10 cellular contexts compared by ENCODE assay signal in the genomic region with DNA sequence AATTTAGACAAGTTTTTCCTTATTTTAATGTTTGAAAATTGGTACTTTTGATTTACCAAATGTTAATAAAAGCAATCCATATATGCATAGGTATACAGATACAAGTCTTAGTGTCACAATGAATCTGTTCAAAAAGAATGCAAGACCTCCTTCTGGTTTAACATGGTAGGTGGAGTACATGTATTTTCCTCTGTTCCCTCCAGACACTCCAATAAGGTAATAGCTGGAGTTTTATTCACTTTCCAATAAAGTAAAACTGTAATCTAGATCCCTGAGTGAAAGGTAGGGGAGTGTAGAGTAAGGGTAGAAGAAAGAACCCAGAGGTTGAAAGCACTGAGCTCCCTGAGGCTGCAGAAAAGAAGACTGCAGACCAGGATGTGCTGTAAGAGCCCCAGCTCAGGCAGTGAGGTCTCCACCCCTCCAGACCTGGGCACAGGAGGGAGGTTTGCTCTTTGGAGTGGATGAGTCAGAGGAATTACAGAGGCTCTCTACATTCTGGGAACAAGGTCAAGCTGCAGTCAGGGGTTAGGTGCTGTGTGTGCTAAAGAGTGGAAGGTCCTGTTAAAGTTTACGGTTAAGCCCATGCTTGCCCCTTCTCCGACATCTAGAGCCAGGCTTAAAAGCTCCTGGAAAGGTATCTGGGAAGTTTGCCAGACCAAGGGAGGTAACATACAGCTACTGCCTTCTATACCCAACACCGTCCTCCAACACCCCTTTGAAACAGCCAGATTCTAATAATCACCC. TPM values are rescaled to one million over a fixed set of nuclear protein-coding genes. Genes with fewer than 3 reads are reported as not detected.
A peak's percentile ranks its signal among the peaks of the same experiment; 100 is the strongest.
DNase-seq lines count a peak whose midpoint lies in the region; ATAC-seq and TF ChIP-seq lines count a peak whose summit lies in the region.
"Had no signal": no experiment of that assay in that cellular context is flagged by ENCODE, and none has a peak within 500 bp of the region (broad histone marks: within the 10 kb centered on the region; RNA-seq: fewer than 3 reads in every experiment).

No MANE protein-coding gene starts in this region.

- H3K27ac Mint-ChIP-seq in progenitor cell of endocrine pancreas = peak overlapping the region; percentile 84

- ATAC-seq in GM19328 (IDR thresholded peaks at IDR 0.05; ENCODE audit: unreplicated experiment) = no peak

- no peak overlapping the region for H3K4me3 Mint-ChIP-seq in progenitor cell of endocrine pancreas (ENCODE audit: low read depth)

- no peaks in the 10 kb centered on the region for H3K27me3 Mint-ChIP-seq in progenitor cell of endocrine pancreas

- TF ChIP-seq CTCF in epithelial cell of proximal tubule (conservative IDR thresholded peaks at IDR 0.05; ENCODE audit: low read depth, low read length) (no peak), progenitor cell of endocrine pancreas (IDR thresholded peaks at IDR 0.05; ENCODE audit: unreplicated experiment) (no peak)

- peak; percentile 42 for DNase-seq in H4 (ENCODE audit: low spot score)
- peak; percentile 59 for DNase-seq in NCI-H460 (ENCODE audit: extremely low read depth, low read depth)
- peak; percentile 72 for DNase-seq in epithelial cell of proximal tubule (ENCODE audit: low read depth)
- no peak for DNase-seq in progenitor cell of endocrine pancreas (ENCODE audit: low spot score, unreplicated experiment)
- DNase-seq in caudate nucleus (lab: John Stamatoyannopoulos, UW) = no peak
- DNase-seq in head of caudate nucleus = no peak
- DNase-seq: heart right ventricle, NCI-H1417 treated with DMSO at 0.1 percent for 48 hours, T-helper 2 cell had no signal

- H3K4me1 Mint-ChIP-seq in progenitor cell of endocrine pancreas (ENCODE audit: low read depth) = peaks cover 8% of the 10 kb centered on the region

- intact Hi-C loops in head of caudate nucleus (cut with DNase I) = no loop called here

- H3K9me3 Mint-ChIP-seq in progenitor cell of endocrine pancreas (ENCODE audit: low read depth) = peaks cover 16% of the 10 kb centered on the region

- peak overlapping the region; percentile 27 for H3K4me3 ChIP-seq in epithelial cell of proximal tubule (ENCODE audit: low read depth, low read length)
- H3K4me3 ChIP-seq: heart right ventricle had no signal

- H3K36me3 Mint-ChIP-seq in progenitor cell of endocrine pancreas (ENCODE audit: insufficient read depth) = peaks cover 23% of the 10 kb centered on the region

- H3K27ac ChIP-seq in caudate nucleus (ENCODE audit: low read depth, low read length) = no peak overlapping the region
- H3K27ac ChIP-seq: heart right ventricle had no signal

RNA-seq across cellular contexts. Expression of a gene that starts 27.6 kb away (rescaled TPM):
- total RNA-seq in H4 (2014; rRNA removed; shearing (Covaris generic)) = 88.6 and 110 TPM in 2 replicates
- total RNA-seq in NCI-H460 (2014; rRNA removed; shearing (Covaris generic)) = 55.2 and 62.3 TPM in 2 replicates
- polyA plus RNA-seq in NCI-H460 (2014; cell fraction: nucleus; rRNA removed) = 48.7 and 108 TPM in 2 replicates
- 50.5 and 86.9 TPM in 2 replicates for total RNA-seq in epithelial cell of proximal tubule
- 264 and 274 TPM in 2 replicates for total RNA-seq in progenitor cell of endocrine pancreas

Comparison
In these comparisons a context has a peak if more than half of its experiments do, and no peak if none do; other contexts are left out.
1. DNase-seq: peak in H4 (single experiment), NCI-H460 (single experiment) and epithelial cell of proximal tubule (single experiment); none in progenitor cell of endocrine pancreas (single experiment), caudate nucleus (0 of 61) and head of caudate nucleus (0 of 42).